Comparison of ENCODE assay signal across 24 cellular contexts in genomic region chr17:29175349-29175748, GRCh38. TPM values are rescaled to one million over a fixed set of nuclear protein-coding genes. Genes with fewer than 3 reads are reported as not detected.
A peak's percentile ranks its signal among the peaks of the same experiment; 100 is the strongest.
DNase-seq lines count a peak whose midpoint lies in the region; ATAC-seq, FAIRE-seq and TF ChIP-seq lines count a peak whose summit lies in the region.
"Had no signal": no experiment of that assay in that cellular context is flagged by ENCODE, and none has a peak within 500 bp of the region (broad histone marks: within the 10 kb centered on the region; RNA-seq: fewer than 3 reads in every experiment).

No MANE protein-coding gene starts in this region.

- H3K9me3 Mint-ChIP-seq in CD4-positive, alpha-beta memory T cell: no peaks in the 10 kb centered on the region

- H3K79me1 ChIP-seq in H1 (ENCODE audit: low read depth, low read length): peaks cover 5% of the 10 kb centered on the region; the same call in 1 of the 2 replicates

- 95% methylated on average over 6 of the region's 6 CpGs; no CpG with 5 or more reads in 1 of the 2 experiments for WGBS in H1 (ENCODE audit: extremely low coverage in 1 of 2, insufficient coverage in 1 of 2, insufficient read length in 1 of 2, insufficient replicate concordance in 2 of 2, low coverage in 1 of 2, low lambda C conversion rate in 2 of 2, missing lambda C conversion rate in 1 of 2), 2 experiments
- 89 to 90% methylated on average over 6 of the region's 6 CpGs for WGBS in pancreas, 2 donors

- intact Hi-C loops in cardiac septum (cut with DNase I): no loop called here
- intact Hi-C loops in left ventricle myocardium inferior (cut with micrococcal nuclease): no loop called here
- intact Hi-C loops in pancreas (cut with DNase I): no loop called here
- intact Hi-C loops in CD4-positive, alpha-beta memory T cell (cut with micrococcal nuclease): no loop called here

- H3K4me3 Mint-ChIP-seq in CD4-positive, alpha-beta memory T cell: no peak overlapping the region

- no peak overlapping the region for H3K18ac ChIP-seq in H1 (ENCODE audit: extremely low read depth, low read length)

- peaks cover 0 to 2% of the 10 kb centered on the region in 2 experiments for H4K20me1 ChIP-seq in H1 (replicated peaks in 1 of 2; ENCODE audit: control insufficient read depth in 1 of 2, insufficient read depth in 2 of 2, low read length in 2 of 2)

- CTCF ChIA-PET in H1 (lab: Charles Lee; ENCODE audit: partially characterized antibody): interaction anchor here (0.9 to 42.5 kb wide), 3 partner anchors 22 to 51 kb away, joined by 3 to 731 read pairs (median 5); no protein-coding TSS in a partner anchor
- CTCF ChIA-PET in CD4-positive, alpha-beta memory T cell (lab: Charles Lee; ENCODE audit: partially characterized antibody): interaction anchor here (1.3 to 17.4 kb wide), 5 partner anchors 30 to 51 kb away, joined by 3 to 465 read pairs (median 10); no protein-coding TSS in a partner anchor

- no peak overlapping the region for H3K27ac Mint-ChIP-seq in CD4-positive, alpha-beta memory T cell
- H3K27ac Mint-ChIP-seq: B cell, CD14-positive monocyte had no signal

- H3K14ac ChIP-seq in H1 (ENCODE audit: insufficient read length): no peak overlapping the region

- H2BK5ac ChIP-seq in H1 (ENCODE audit: low read depth, low read length): no peak overlapping the region

- FAIRE-seq in H1 (lab: Jason Lieb, UNC) (no peak), pancreas (lab: Jason Lieb, UNC) (no peak), D721Med (lab: Jason Lieb, UNC) (no peak)

- H3K4me1 ChIP-seq in left ventricle myocardium inferior (peaks cover 51% of the 10 kb centered on the region), H1 (replicated peaks in 1 of 4; ENCODE audit: control insufficient read depth in 3 of 4, insufficient read depth in 4 of 4, low read length in 3 of 4) (peaks cover 6 to 25% (median 14%) of the 10 kb centered on the region in 4 experiments), pancreas (peaks cover 24 to 36% (median 33%) of the 10 kb centered on the region in 3 donors)
- peaks cover 15% of the 10 kb centered on the region for H3K4me1 ChIP-seq in CD4-positive, alpha-beta memory T cell (ENCODE audit: insufficient read depth, low read length)

- ATAC-seq in pancreas: no peak

- no peak overlapping the region for H4K8ac ChIP-seq in H1 (ENCODE audit: extremely low read depth, insufficient read depth, low read length)

- peaks cover 8 to 32% (median 19%) of the 10 kb centered on the region in 4 donors for H3K4me1 Mint-ChIP-seq in CD4-positive, alpha-beta memory T cell

- H3K23ac ChIP-seq in H1 (ENCODE audit: insufficient read length): no peak overlapping the region

- H3K9ac ChIP-seq in H1 (replicated peaks in 1 of 4; ENCODE audit: extremely low read depth in 1 of 4, low read depth in 3 of 4, low read length in 3 of 4): no peak overlapping the region

- no peak overlapping the region for H4K5ac ChIP-seq in H1 (ENCODE audit: insufficient read length, low read depth, low read length)

- H4K91ac ChIP-seq in H1 (replicated peaks; ENCODE audit: insufficient read length, low read length): no peak overlapping the region

- no peak overlapping the region for H3K4ac ChIP-seq in H1 (replicated peaks; ENCODE audit: insufficient read length, low read depth, low read length)

- no peak overlapping the region for H2AK5ac ChIP-seq in H1 (ENCODE audit: low read depth, low read length)

- TF ChIP-seq POLR2A in H1 (IDR thresholded peaks at IDR 0.05; ENCODE audit: control extremely low read depth in 1 of 2, low read depth in 2 of 2, low read length in 2 of 2): no peak

- no peaks in the 10 kb centered on the region for H3K9me3 ChIP-seq in left ventricle myocardium inferior (replicated peaks)
- no peaks in the 10 kb centered on the region for H3K9me3 ChIP-seq in H1 (ENCODE audit: insufficient read depth in 2 of 2, low read depth in 1 of 2, low read length in 1 of 2)
- H3K9me3 ChIP-seq in pancreas: no peaks in the 10 kb centered on the region
- no peaks in the 10 kb centered on the region for H3K9me3 ChIP-seq in CD4-positive, alpha-beta memory T cell (ENCODE audit: control insufficient read depth in 1 of 2, low read length in 2 of 2)
- H3K9me3 ChIP-seq: Peyer's patch had no signal

- H3K4me2 ChIP-seq in H1 (ENCODE audit: insufficient read depth in 1 of 2, low read depth in 2 of 2, low read length in 2 of 2): no peak overlapping the region; a peak in 1 of 4 replicates

- no peaks in the 10 kb centered on the region for H3K27me3 ChIP-seq in left ventricle myocardium inferior (ENCODE audit: low read depth)
- H3K27me3 ChIP-seq in H1 (replicated peaks in 1 of 4; ENCODE audit: control insufficient read depth in 3 of 4, extremely low read depth in 1 of 4, insufficient read depth in 3 of 4, low read length in 3 of 4): no peaks in the 10 kb centered on the region
- H3K27me3 ChIP-seq in pancreas: no peaks in the 10 kb centered on the region
- H3K27me3 ChIP-seq in CD4-positive, alpha-beta memory T cell (ENCODE audit: insufficient read depth, low read length): no peaks in the 10 kb centered on the region
- H3K27me3 ChIP-seq: Peyer's patch had no signal

- H3K36me3 ChIP-seq in left ventricle myocardium inferior (no peaks in the 10 kb centered on the region), H1 (ENCODE audit: control insufficient read depth in 2 of 4, insufficient read depth in 4 of 4, low read length in 3 of 4) (no peaks in the 10 kb centered on the region), pancreas (no peaks in the 10 kb centered on the region)
- no peaks in the 10 kb centered on the region for H3K36me3 ChIP-seq in CD4-positive, alpha-beta memory T cell (ENCODE audit: insufficient read depth, low read length)

- no peak overlapping the region for H2BK20ac ChIP-seq in H1 (ENCODE audit: low read length)

- H2BK12ac ChIP-seq in H1 (ENCODE audit: low read depth, low read length): 0 out of 2 replicates have a peak overlapping the region, but pooled peaks have one; percentile 5

- H2AFZ ChIP-seq in H1 (ENCODE audit: low read length): no peak overlapping the region

- H3K23me2 ChIP-seq in H1 (ENCODE audit: low read depth, low read length): peaks cover 11% of the 10 kb centered on the region; the same call in 1 of the 2 replicates

- TF ChIP-seq CTCF in left ventricle myocardium inferior (IDR thresholded peaks at IDR 0.05; ENCODE audit: borderline replicate concordance) (no peak), H1 (IDR thresholded peaks at IDR 0.05; ENCODE audit: control extremely low read depth in 1 of 3, insufficient read depth in 1 of 3, low read depth in 1 of 3, low read length in 3 of 3) (no peak), pancreas (IDR thresholded peaks at IDR 0.05) (no peak), D721Med (IDR thresholded peaks at IDR 0.05; ENCODE audit: insufficient read depth, missing control alignments) (no peak)

- H3K27ac ChIP-seq in left ventricle myocardium inferior (replicated peaks) (no peak overlapping the region), H1 (ENCODE audit: low read depth, low read length) (no peak overlapping the region), pancreas (peak overlapping the region; percentile 87 to 94 (median 90))
- H3K27ac ChIP-seq in CD4-positive, alpha-beta memory T cell (ENCODE audit: low read depth, low read length): no peak overlapping the region
- H3K27ac ChIP-seq: KMS-11, SK-N-MC had no signal

- no peak for TF ChIP-seq EP300 in H1 (IDR thresholded peaks at IDR 0.05; ENCODE audit: borderline replicate concordance in 1 of 2, low read depth in 2 of 2, low read length in 2 of 2)

- peak; percentile 59 for DNase-seq in cardiac septum (ENCODE audit: low spot score)
- DNase-seq in left ventricle myocardium inferior: no peak
- no peak for DNase-seq in H1 (ENCODE audit: low read depth in 1 of 2, low spot score in 2 of 2)
- no peak for DNase-seq in pancreas
- no peak for DNase-seq in CD4-positive, alpha-beta memory T cell
- no peak for DNase-seq in T-helper 2 cell
- DNase-seq in D721Med (ENCODE audit: insufficient read length, low spot score): no peak
- DNase-seq: Calu3, DMS153, H7, IMR-90, NCI-H1048, NCI-H1417, NCI-H1694, NCI-H2029 treated with DMSO at 0.1 percent for 48 hours, NCI-H2227 treated with DMSO at 0.1 percent for 48 hours, NCI-H510A, NCI-H69, SIG-M5 had no signal

- H3K79me2 ChIP-seq in H1 (ENCODE audit: control insufficient read depth in 1 of 2, insufficient read depth in 2 of 2, low read length in 2 of 2): peaks cover 0 to 21% of the 10 kb centered on the region in 2 experiments; a peak in 2 of 4 replicates

- no peaks in the 10 kb centered on the region for H3K36me3 Mint-ChIP-seq in CD4-positive, alpha-beta memory T cell

- H3K56ac ChIP-seq in H1 (replicated peaks; ENCODE audit: insufficient read length, low read depth, low read length): no peak overlapping the region

- POLR2A ChIA-PET in H1 (lab: Charles Lee; ENCODE audit: partially characterized antibody): interaction anchor here (1.8 to 5.3 kb wide), 4 partner anchors 11 to 119 kb away, joined by 8 to 34 read pairs (median 10); partner anchors contain the start of gene NUFIP2
- POLR2A ChIA-PET in CD4-positive, alpha-beta memory T cell (lab: Charles Lee; ENCODE audit: partially characterized antibody): interaction anchor here (1.5 to 3.6 kb wide), 4 partner anchors 16 to 35 kb away, joined by 7 to 31 read pairs (median 22); no protein-coding TSS in a partner anchor

- no peaks in the 10 kb centered on the region for H3K27me3 Mint-ChIP-seq in CD4-positive, alpha-beta memory T cell
- H3K27me3 Mint-ChIP-seq: B cell had no signal

- H3K4me3 ChIP-seq in left ventricle myocardium inferior: no peak overlapping the region
- H3K4me3 ChIP-seq in H1 (ENCODE audit: extremely low read depth in 1 of 4, insufficient read depth in 2 of 4, low read depth in 3 of 4, low read length in 4 of 4): no peak overlapping the region
- H3K4me3 ChIP-seq in pancreas: no peak overlapping the region
- H3K4me3 ChIP-seq in CD4-positive, alpha-beta memory T cell (ENCODE audit: low read length in 2 of 2): no peak overlapping the region
- H3K4me3 ChIP-seq: SK-N-MC had no signal

- H2BK15ac ChIP-seq in H1 (ENCODE audit: low read length): no peak overlapping the region

- no peak overlapping the region for H2BK120ac ChIP-seq in H1 (replicated peaks; ENCODE audit: low read depth, low read length)

- no peak for TF ChIP-seq RAD21 in H1 (IDR thresholded peaks at IDR 0.05 in 1 of 2, conservative IDR thresholded peaks at IDR 0.05 in 1 of 2; ENCODE audit: low read depth in 2 of 2, low read length in 2 of 2)

RNA-seq across cellular contexts. Expression of gene MYO18A, which starts 4.8 kb away (rescaled TPM):
- 317 TPM for total RNA-seq in cardiac septum
- 397 TPM for total RNA-seq in left ventricle myocardium inferior
- 36.6 and 43.8 TPM in 2 replicates for total RNA-seq in H1 (2021; fragmentation: NEBNext Ultra II Directional; extraction: Animal tissue kit (Norgen Biotek cat#: 25700))
- 7.6 and 10.1 TPM in 2 replicates for polyA plus RNA-seq in H1 (2011; rRNA removed)
- polyA plus RNA-seq in H1 (2011; cell fraction: cytosol; rRNA removed): 9.6 TPM
- polyA plus RNA-seq in H1 (2011; cell fraction: nucleus; rRNA removed): 51.6 TPM
- polyA plus RNA-seq in H1 (2012, experiment 1 of 2): 31.9 to 40.0 TPM (median 35.1 TPM) in 4 replicates
- 14.2 TPM for polyA plus RNA-seq in H1 (2012, experiment 2 of 2)
- polyA plus RNA-seq in H1 (2013, experiment 1 of 2): 19.0 TPM
- 17.7 TPM for polyA plus RNA-seq in H1 (2013, experiment 2 of 2)
- polyA minus RNA-seq in H1 (2011; rRNA and poly(A)+ RNA removed): 23.8 and 33.3 TPM in 2 replicates
- polyA minus RNA-seq in H1 (2011; cell fraction: cytosol; rRNA and poly(A)+ RNA removed): 17.5 TPM
- polyA minus RNA-seq in H1 (2011; cell fraction: nucleus; rRNA and poly(A)+ RNA removed): 36.3 TPM
- 10 to 100 TPM; 21.3 to 47.0 (median 28.9) TPM for total RNA-seq in pancreas
- polyA plus RNA-seq in pancreas: 10 to 100 TPM; 48.2 to 85.3 TPM
- total RNA-seq in CD4-positive, alpha-beta memory T cell: 100 to 1,000 TPM; 134 to 136 TPM
- polyA plus RNA-seq in CD4-positive, alpha-beta memory T cell: 10 to 100 TPM in 1 of 2 donors, 1 to 10 TPM in 1; 6.0 to 44.9 TPM

Comparison
In these comparisons a context has a peak if more than half of its experiments do, and no peak if none do; other contexts are left out.
1. H3K27ac ChIP-seq: peak in pancreas (4 of 4); none in left ventricle myocardium inferior (single experiment), H1 (single experiment) and CD4-positive, alpha-beta memory T cell (single experiment).